8 cellular contexts compared by ENCODE assay signal in the genomic region with DNA sequence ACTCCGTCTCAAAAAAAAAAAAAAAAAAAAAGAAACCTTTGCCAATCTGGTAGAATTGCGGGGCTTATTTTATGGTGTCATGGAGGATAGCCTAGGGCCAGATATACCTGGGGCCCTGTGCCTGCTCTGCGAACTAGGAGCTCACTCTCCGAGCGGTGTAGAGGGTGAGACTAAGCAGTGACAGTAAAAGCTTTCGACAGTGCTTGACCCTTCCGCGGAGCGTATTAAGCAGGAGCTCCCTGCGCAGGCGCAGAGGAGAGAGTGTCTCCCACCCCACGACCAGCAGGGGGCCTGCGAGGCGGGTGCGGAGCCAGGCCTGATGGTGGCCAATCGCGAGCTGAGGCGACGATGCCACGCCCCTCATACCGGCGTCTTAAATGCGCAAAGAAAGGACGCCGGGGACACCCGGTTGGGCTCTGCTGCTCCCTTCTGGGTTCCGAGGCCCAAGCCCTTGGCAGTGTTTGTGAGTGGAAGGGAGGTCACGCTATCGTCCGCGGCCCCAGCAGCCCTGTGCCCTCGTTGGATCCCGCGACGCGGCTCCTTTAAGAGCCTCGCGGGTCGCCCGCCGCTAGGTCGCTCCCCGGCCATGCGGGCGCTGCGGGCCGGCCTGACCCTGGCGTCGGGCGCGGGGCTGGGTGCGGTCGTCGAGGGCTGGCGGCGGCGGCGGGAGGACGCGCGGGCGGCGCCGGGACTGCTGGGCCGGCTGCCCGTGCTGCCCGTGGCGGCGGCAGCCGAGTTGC. TPM values are rescaled to one million over a fixed set of nuclear protein-coding genes. Genes with fewer than 3 reads are reported as not detected.
DNase-seq lines count a peak whose midpoint lies in the region; ATAC-seq, FAIRE-seq and TF ChIP-seq lines count a peak whose summit lies in the region.

ENDOG (plus strand) TSS at position 402 of the 740 bp plus-strand sequence; CDS start at position 587, 185 bp downstream.

- peak within 1 kb of the TSS; percentile 65 for H4K91ac ChIP-seq in H1 (replicated peaks; ENCODE audit: insufficient read length, low read length)

- FAIRE-seq in H1 (lab: Jason Lieb, UNC) = peak; percentile 94

- TF ChIP-seq EP300 in H1 (IDR thresholded peaks at IDR 0.05; ENCODE audit: borderline replicate concordance in 1 of 2, low read depth in 2 of 2, low read length in 2 of 2) = no peak; a peak in 1 of 3 replicates

- POLR2A ChIA-PET in H1 (lab: Charles Lee; ENCODE audit: partially characterized antibody) = interaction anchor here (0.5 to 5.1 kb wide), 23 partner anchors 8 to 186 kb away, joined by 3 to 62 read pairs (median 4); partner anchors contain the start of genes KYAT1, LRRC8A, SPOUT1 and ZER1

- H3K23me2 ChIP-seq in H1 (ENCODE audit: low read depth, low read length) = peaks cover 5% of the 10 kb centered on the region; the same call in 1 of the 2 replicates

- H3K18ac ChIP-seq in H1 (ENCODE audit: extremely low read depth, low read length) = no peak within 1 kb of the TSS; the same call in 1 of the 2 replicates

- peak within 1 kb of the TSS; percentile 89 for H3K4me3 Mint-ChIP-seq in memory B cell

- H2BK15ac ChIP-seq in H1 (ENCODE audit: low read length) = peak within 1 kb of the TSS; percentile 81; the same call in 1 of the 2 replicates

- peaks cover 8% of the 10 kb centered on the region for H3K36me3 Mint-ChIP-seq in memory B cell

- H3K4me1 Mint-ChIP-seq in memory B cell = peaks cover 17% of the 10 kb centered on the region

- CTCF ChIA-PET in H1 (lab: Charles Lee; ENCODE audit: partially characterized antibody) = interaction anchor here (0.7 to 2.6 kb wide), 19 partner anchors 9 to 203 kb away, joined by 3 to 12 read pairs (median 4); partner anchors contain the start of genes KYAT1 and ZER1

- H2BK120ac ChIP-seq in H1 (replicated peaks; ENCODE audit: low read depth, low read length) = no peak within 1 kb of the TSS

- H2BK12ac ChIP-seq in H1 (ENCODE audit: low read depth, low read length) = peak within 1 kb of the TSS; percentile 39; the same call in 1 of the 2 replicates

- peak in 2 of 3 experiments; percentile 28 to 79; a peak in 2 of 4 replicates for TF ChIP-seq CTCF in H1 (IDR thresholded peaks at IDR 0.05; ENCODE audit: control extremely low read depth in 1 of 3, insufficient read depth in 1 of 3, low read depth in 1 of 3, low read length in 3 of 3)

- no peaks in the 10 kb centered on the region; the same call in 1 of the 2 replicates for H3K79me1 ChIP-seq in H1 (ENCODE audit: low read depth, low read length)

- peak in 1 of 2 experiments; percentile 10; a peak in 2 of 4 replicates for TF ChIP-seq RAD21 in H1 (IDR thresholded peaks at IDR 0.05 in 1 of 2, conservative IDR thresholded peaks at IDR 0.05 in 1 of 2; ENCODE audit: low read depth in 2 of 2, low read length in 2 of 2)

- no peak within 1 kb of the TSS for H2BK20ac ChIP-seq in H1 (ENCODE audit: low read length)

- no peaks in the 10 kb centered on the region for H3K79me2 ChIP-seq in H1 (ENCODE audit: control insufficient read depth in 1 of 2, insufficient read depth in 2 of 2, low read length in 2 of 2)

- H2AK5ac ChIP-seq in H1 (ENCODE audit: low read depth, low read length) = no peak within 1 kb of the TSS

- H4K20me1 ChIP-seq in H1 (replicated peaks in 1 of 2; ENCODE audit: control insufficient read depth in 1 of 2, insufficient read depth in 2 of 2, low read length in 2 of 2) = peaks cover 5 to 22% of the 10 kb centered on the region in 2 experiments

- H3K23ac ChIP-seq in H1 (ENCODE audit: insufficient read length) = no peak within 1 kb of the TSS

- no peaks in the 10 kb centered on the region for H3K27me3 ChIP-seq in H1 (replicated peaks in 1 of 4; ENCODE audit: control insufficient read depth in 3 of 4, extremely low read depth in 1 of 4, insufficient read depth in 3 of 4, low read length in 3 of 4)

- peak within 1 kb of the TSS in 3 of 4 experiments; percentile 52 to 79 (median 60); a peak in 5 of 7 replicates for H3K9ac ChIP-seq in H1 (replicated peaks in 1 of 4; ENCODE audit: extremely low read depth in 1 of 4, low read depth in 3 of 4, low read length in 3 of 4)

- 3% methylated on average over 57 of the region's 70 CpGs; no CpG with 5 or more reads in 1 of the 2 experiments for WGBS in H1 (ENCODE audit: extremely low coverage in 1 of 2, insufficient coverage in 1 of 2, insufficient read length in 1 of 2, insufficient replicate concordance in 2 of 2, low coverage in 1 of 2, low lambda C conversion rate in 2 of 2, missing lambda C conversion rate in 1 of 2), 2 experiments

- H3K4ac ChIP-seq in H1 (replicated peaks; ENCODE audit: insufficient read length, low read depth, low read length) = no peak within 1 kb of the TSS

- no peak within 1 kb of the TSS for H3K14ac ChIP-seq in H1 (ENCODE audit: insufficient read length)

- peak within 1 kb of the TSS; percentile 94 for H4K8ac ChIP-seq in H1 (ENCODE audit: extremely low read depth, insufficient read depth, low read length)

- peak within 1 kb of the TSS; percentile 57 for H3K27ac Mint-ChIP-seq in memory B cell

- no peaks in the 10 kb centered on the region for H3K9me3 ChIP-seq in H1 (ENCODE audit: insufficient read depth in 2 of 2, low read depth in 1 of 2, low read length in 1 of 2)

- H2AFZ ChIP-seq in H1 (ENCODE audit: low read length) = peak within 1 kb of the TSS; percentile 48; the same call in 1 of the 2 replicates

- H2BK5ac ChIP-seq in H1 (ENCODE audit: low read depth, low read length) = no peak within 1 kb of the TSS; the same call in 1 of the 2 replicates

- peak; percentile 94 for DNase-seq in Caki2 (ENCODE audit: low read depth)
- DNase-seq in HUDEP-2 (lab: John Stamatoyannopoulos, UW; ENCODE audit: unreplicated experiment in 76 of 76) = peak; percentile 32 to 99 (median 96)
- DNase-seq in NOMO-1 treated with dmso at 0.1 percent for 144 hours (lab: John Stamatoyannopoulos, UW; ENCODE audit: unreplicated experiment) = peak; percentile 91
- peak; percentile 87 to 98 (median 92) for DNase-seq in activated CD8-positive, alpha-beta memory T cell treated with anti-CD3 and anti-CD28 coated beads for 48 hours (ENCODE audit: low read depth in 2 of 3, low spot score in 2 of 3)
- peak; percentile 96 to 100 for DNase-seq in H1 (ENCODE audit: low read depth in 1 of 2, low spot score in 2 of 2)
- DNase-seq in memory B cell (ENCODE audit: low spot score in 2 of 2) = peak; percentile 98 to 99
- peak; percentile 93 for DNase-seq in stimulated activated CD8-positive, alpha-beta memory T cell treated with anti-CD3 and anti-CD28 coated beads, Interleukin-12 subunit alpha, Interleukin-12 subunit beta, amount 100 ng/mL, for 24 hours (ENCODE audit: extremely low read depth)

- ATAC-seq in GM21360 (IDR thresholded peaks at IDR 0.05; ENCODE audit: unreplicated experiment) (peak; percentile 85), memory B cell (ENCODE audit: low read depth) (peak; percentile 91)

- peak in 1 of 2 experiments; percentile 88; a peak in 2 of 3 replicates for TF ChIP-seq POLR2A in H1 (IDR thresholded peaks at IDR 0.05; ENCODE audit: control extremely low read depth in 1 of 2, low read depth in 2 of 2, low read length in 2 of 2)

- H3K4me3 ChIP-seq in H1 (ENCODE audit: extremely low read depth in 1 of 4, insufficient read depth in 2 of 4, low read depth in 3 of 4, low read length in 4 of 4) = peak within 1 kb of the TSS; percentile 40 to 70 (median 53)

- no peaks in the 10 kb centered on the region for H3K27me3 Mint-ChIP-seq in memory B cell

- H3K27ac ChIP-seq in H1 (ENCODE audit: low read depth, low read length) = no peak within 1 kb of the TSS; the same call in 1 of the 2 replicates

- in situ Hi-C loops in Caki2 (cut with HindIII; ENCODE audit: low pct_unique_long_range_greater_than_20kb, low sequenced_read_pairs) = no loop called here

- H4K5ac ChIP-seq in H1 (ENCODE audit: insufficient read length, low read depth, low read length) = no peak within 1 kb of the TSS

- peak within 1 kb of the TSS; percentile 77 for H3K56ac ChIP-seq in H1 (replicated peaks; ENCODE audit: insufficient read length, low read depth, low read length)

- H3K4me2 ChIP-seq in H1 (ENCODE audit: insufficient read depth in 1 of 2, low read depth in 2 of 2, low read length in 2 of 2) = peak within 1 kb of the TSS; percentile 64 to 91

- H3K4me1 ChIP-seq in H1 (replicated peaks in 1 of 4; ENCODE audit: control insufficient read depth in 3 of 4, insufficient read depth in 4 of 4, low read length in 3 of 4) = peaks cover 0 to 11% (median 3%) of the 10 kb centered on the region in 4 experiments; a peak in 2 of 7 replicates

- H3K36me3 ChIP-seq in H1 (ENCODE audit: control insufficient read depth in 2 of 4, insufficient read depth in 4 of 4, low read length in 3 of 4) = peaks cover 6 to 20% (median 11%) of the 10 kb centered on the region in 4 experiments; a peak in 6 of 8 replicates

- H3K9me3 Mint-ChIP-seq in memory B cell = no peaks in the 10 kb centered on the region

TF ChIP-seq in H1, 55 proteins besides CTCF, POLR2A, EP300 and RAD21 (continues in another document):
- no peak for TF ChIP-seq SIRT6 (IDR thresholded peaks at IDR 0.05; ENCODE audit: low read length)
- no peak for TF ChIP-seq JUND (IDR thresholded peaks at IDR 0.05; ENCODE audit: low read length)
- TF ChIP-seq SP2 (IDR thresholded peaks at IDR 0.05; ENCODE audit: low read length) = no peak
- TF ChIP-seq TCF12 (IDR thresholded peaks at IDR 0.05; ENCODE audit: low read depth, low read length) = no peak
- no peak for TF ChIP-seq JUN (IDR thresholded peaks at IDR 0.05; ENCODE audit: low read depth, low read length)
- TF ChIP-seq NRF1 (IDR thresholded peaks at IDR 0.05; ENCODE audit: low read depth, low read length) = peak; percentile 96
- 0 out of 2 replicates have a peak, but pooled peaks have one; percentile 19 for TF ChIP-seq GABPA (IDR thresholded peaks at IDR 0.05; ENCODE audit: borderline replicate concordance, insufficient read depth, low read length)
- TF ChIP-seq, protein P1, sequence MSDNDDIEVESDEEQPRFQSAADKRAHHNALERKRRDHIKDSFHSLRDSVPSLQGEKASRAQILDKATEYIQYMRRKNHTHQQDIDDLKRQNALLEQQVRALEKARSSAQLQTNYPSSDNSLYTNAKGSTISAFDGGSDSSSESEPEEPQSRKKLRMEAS (IDR thresholded peaks at IDR 0.05) = no peak; the same call in 1 of the 2 replicates
- TF ChIP-seq CREB1 (IDR thresholded peaks at IDR 0.05) = peak; percentile 31
- TF ChIP-seq CTBP2 (IDR thresholded peaks at IDR 0.05; ENCODE audit: borderline replicate concordance, insufficient read depth, insufficient read length, low read length) = no peak

RNA-seq across cellular contexts. Expression of gene ENDOG, which starts in this region (rescaled TPM):
- 15.5 and 28.4 TPM in 2 replicates for total RNA-seq in Caki2 (2014; rRNA removed; shearing (Covaris generic); ENCODE audit: low replicate concordance)
- total RNA-seq in H1 (2021; fragmentation: NEBNext Ultra II Directional; extraction: Animal tissue kit (Norgen Biotek cat#: 25700)) = 17.5 and 22.4 TPM in 2 replicates
- polyA plus RNA-seq in H1 (2011; rRNA removed) = 23.4 and 31.8 TPM in 2 replicates
- polyA plus RNA-seq in H1 (2011; cell fraction: cytosol; rRNA removed) = 29.0 TPM
- 27.0 TPM for polyA plus RNA-seq in H1 (2011; cell fraction: nucleus; rRNA removed)
- 4.1 to 11.5 TPM (median 10.3 TPM) in 4 replicates for polyA plus RNA-seq in H1 (2012, experiment 1 of 2)
- 10.5 TPM for polyA plus RNA-seq in H1 (2012, experiment 2 of 2)
- polyA plus RNA-seq in H1 (2013, experiment 1 of 2) = 9.4 TPM
- 10.3 TPM for polyA plus RNA-seq in H1 (2013, experiment 2 of 2)
- 5.8 and 7.4 TPM in 2 replicates for polyA minus RNA-seq in H1 (2011; rRNA and poly(A)+ RNA removed)
- 10.9 TPM for polyA minus RNA-seq in H1 (2011; cell fraction: cytosol; rRNA and poly(A)+ RNA removed)
- 15.0 TPM for polyA minus RNA-seq in H1 (2011; cell fraction: nucleus; rRNA and poly(A)+ RNA removed)
